ENCODE assay signal across 14 cellular contexts in the genomic region with DNA sequence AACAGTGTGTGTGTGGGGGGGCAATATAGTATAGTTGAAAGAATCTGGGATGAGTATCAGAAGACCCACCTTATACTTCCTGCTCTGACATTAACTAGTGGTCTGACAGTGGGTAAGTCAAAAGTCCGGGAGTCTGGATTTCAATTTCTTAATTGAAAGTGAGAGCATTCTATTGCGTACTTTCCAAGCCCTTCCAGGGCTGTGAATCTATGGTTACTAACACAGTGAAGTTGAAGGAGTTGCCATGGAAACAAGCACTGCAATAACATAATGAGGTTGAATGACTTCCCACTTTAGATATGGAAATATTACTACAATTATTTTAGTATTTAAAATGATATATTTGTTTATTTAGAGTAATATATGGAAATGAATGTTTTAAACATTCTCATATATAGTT.
DNase-seq lines count a peak whose midpoint lies in the region; ATAC-seq lines count a peak whose summit lies in the region.
"Had no signal": no experiment of that assay in that cellular context is flagged by ENCODE, and none has a peak within 500 bp of the region (broad histone marks: within the 10 kb centered on the region; RNA-seq: fewer than 3 reads in every experiment).

No MANE protein-coding gene starts in this region.

- H3K36me3 Mint-ChIP-seq in stimulated activated effector memory CD8-positive, alpha-beta T cell treated with anti-CD3 and anti-CD28 coated beads, Interleukin-12 subunit alpha, Interleukin-12 subunit beta, amount 100 ng/mL, for 72 hours, result no peaks in the 10 kb centered on the region
- H3K36me3 Mint-ChIP-seq: type B pancreatic cell had no signal

- H3K27ac Mint-ChIP-seq in stimulated activated effector memory CD8-positive, alpha-beta T cell treated with anti-CD3 and anti-CD28 coated beads, Interleukin-12 subunit alpha, Interleukin-12 subunit beta, amount 100 ng/mL, for 72 hours, result no peak overlapping the region
- H3K27ac Mint-ChIP-seq: activated CD8-positive, alpha-beta T cell treated with anti-CD3 and anti-CD28 coated beads for 36 hours; effector memory CD8-positive, alpha-beta T cell; T-helper 1 cell treated with Interleukin-12 subunit alpha and Interleukin-12 subunit beta and Interleukin-4 antibody, amounts not matched to agents 30 μg/mL and 1 μg/mL, for 36 hours; type B pancreatic cell had no signal

- no peak overlapping the region for H3K4me3 ChIP-seq in skeletal muscle cell (ENCODE audit: low read depth, low read length)

- ATAC-seq in stimulated activated effector memory CD8-positive, alpha-beta T cell treated with anti-CD3 and anti-CD28 coated beads, Interleukin-12 subunit alpha, Interleukin-12 subunit beta, amount 100 ng/mL, for 72 hours, result no peak
- no peak for ATAC-seq in HG02973 (IDR thresholded peaks at IDR 0.05; ENCODE audit: unreplicated experiment)
- ATAC-seq: activated CD8-positive, alpha-beta T cell treated with anti-CD3 and anti-CD28 coated beads for 36 hours; effector memory CD8-positive, alpha-beta T cell had no signal

- H3K4me1 Mint-ChIP-seq in stimulated activated effector memory CD8-positive, alpha-beta T cell treated with anti-CD3 and anti-CD28 coated beads, Interleukin-12 subunit alpha, Interleukin-12 subunit beta, amount 100 ng/mL, for 72 hours, result no peaks in the 10 kb centered on the region

- DNase-seq in SIG-M5 treated with dmso at 0.1 percent for 504 hours (lab: John Stamatoyannopoulos, UW; ENCODE audit: unreplicated experiment) (peak; percentile 52), SIG-M5 (lab: John Stamatoyannopoulos, UW) (no peak), RPMI7951 (ENCODE audit: low read depth) (peak; percentile 37), fibroblast of peridontal ligament (ENCODE audit: extremely low read depth) (peak; percentile 81), skeletal muscle cell (ENCODE audit: low read depth) (peak; percentile 16), GM19238 (ENCODE audit: insufficient read length, low spot score) (no peak)
- no peak for DNase-seq in stimulated activated effector memory CD8-positive, alpha-beta T cell treated with anti-CD3 and anti-CD28 coated beads, Interleukin-12 subunit alpha, Interleukin-12 subunit beta, amount 100 ng/mL, for 72 hours (ENCODE audit: low spot score in 2 of 2)
- DNase-seq: activated CD8-positive, alpha-beta T cell treated with anti-CD3 and anti-CD28 coated beads for 36 hours; activated naive CD4-positive, alpha-beta T cell treated with anti-CD3 and anti-CD28 coated beads, Interleukin-2, amount 50 U/mL, for 16 hours; effector memory CD8-positive, alpha-beta T cell; NCI-H510A treated with DMSO at 0.1 percent for 48 hours had no signal

- no peaks in the 10 kb centered on the region for H3K9me3 Mint-ChIP-seq in stimulated activated effector memory CD8-positive, alpha-beta T cell treated with anti-CD3 and anti-CD28 coated beads, Interleukin-12 subunit alpha, Interleukin-12 subunit beta, amount 100 ng/mL, for 72 hours
- H3K9me3 Mint-ChIP-seq: activated CD8-positive, alpha-beta T cell treated with anti-CD3 and anti-CD28 coated beads for 36 hours; type B pancreatic cell had no signal

- H3K4me3 Mint-ChIP-seq in stimulated activated effector memory CD8-positive, alpha-beta T cell treated with anti-CD3 and anti-CD28 coated beads, Interleukin-12 subunit alpha, Interleukin-12 subunit beta, amount 100 ng/mL, for 72 hours, result no peak overlapping the region
- H3K4me3 Mint-ChIP-seq: activated CD8-positive, alpha-beta T cell treated with anti-CD3 and anti-CD28 coated beads for 36 hours; effector memory CD8-positive, alpha-beta T cell; T-helper 1 cell treated with Interleukin-12 subunit alpha and Interleukin-12 subunit beta and Interleukin-4 antibody, amounts not matched to agents 30 μg/mL and 1 μg/mL, for 36 hours; type B pancreatic cell had no signal

Comparison
In these comparisons a context has a peak if more than half of its experiments do, and no peak if none do; other contexts are left out.
1. DNase-seq: peak in SIG-M5 treated with dmso at 0.1 percent for 504 hours (single experiment), RPMI7951 (single experiment), fibroblast of peridontal ligament (single experiment) and skeletal muscle cell (single experiment); none in SIG-M5 (single experiment), stimulated activated effector memory CD8-positive, alpha-beta T cell treated with anti-CD3 and anti-CD28 coated beads, Interleukin-12 subunit alpha, Interleukin-12 subunit beta, amount 100 ng/mL, for 72 hours (0 of 2) and GM19238 (single experiment).